ENCODE assay signal across 8 cellular contexts in genomic region chrX:48540015-48540350, GRCh38. TPM values are rescaled to one million over a fixed set of nuclear protein-coding genes. Genes with fewer than 3 reads are reported as not detected.
DNase-seq lines count a peak whose midpoint lies in the region; ATAC-seq and TF ChIP-seq lines count a peak whose summit lies in the region.

No MANE protein-coding gene starts in this region.

- H3K4me3 ChIP-seq in Loucy (ENCODE audit: low read length, poor library complexity, severe bottlenecking) (peak overlapping the region; percentile 85), epithelial cell of esophagus (ENCODE audit: low read length) (peak overlapping the region; percentile 72)
- H3K4me3 ChIP-seq in naive thymus-derived CD4-positive, alpha-beta T cell (ENCODE audit: low read length), result peak overlapping the region; percentile 75

- H3K27me3 Mint-ChIP-seq in activated CD4-positive, alpha-beta memory T cell treated with anti-CD3 and anti-CD28 coated beads for 36 hours, result no peaks in the 10 kb centered on the region
- no peaks in the 10 kb centered on the region for H3K27me3 Mint-ChIP-seq in naive thymus-derived CD4-positive, alpha-beta T cell

- peaks cover 19% of the 10 kb centered on the region for H3K4me1 Mint-ChIP-seq in activated CD4-positive, alpha-beta memory T cell treated with anti-CD3 and anti-CD28 coated beads for 36 hours (ENCODE audit: low read depth)
- H3K4me1 Mint-ChIP-seq in naive thymus-derived CD4-positive, alpha-beta T cell, result peaks cover 14 to 18% (median 16%) of the 10 kb centered on the region in 7 donors

- POLR2A ChIA-PET in activated CD4-positive, alpha-beta memory T cell treated with anti-CD3 and anti-CD28 coated beads for 36 hours (lab: Charles Lee), result interaction anchor here (0.6 to 1.6 kb wide), 5 partner anchors 18 to 496 kb away, joined by 3 to 12 read pairs (median 4); partner anchors contain the start of genes EBP and RBM3
- POLR2A ChIA-PET in naive thymus-derived CD4-positive, alpha-beta T cell (lab: Charles Lee), result interaction anchor here (0.9 to 2.5 kb wide), 9 partner anchors 18 to 419 kb away, joined by 3 to 22 read pairs (median 7); partner anchors contain the start of genes EBP, FTSJ1, PORCN and PQBP1

- peak overlapping the region; percentile 75; the same call in 1 of the 2 replicates for H2AFZ ChIP-seq in Loucy (ENCODE audit: low read length)

- no peaks in the 10 kb centered on the region for H3K36me3 ChIP-seq in Loucy (ENCODE audit: insufficient read depth, low read length)
- peaks cover 0 to 8% (median 0%) of the 10 kb centered on the region in 3 experiments for H3K36me3 ChIP-seq in naive thymus-derived CD4-positive, alpha-beta T cell (ENCODE audit: control insufficient read depth in 2 of 3, insufficient read depth in 3 of 3, low read length in 3 of 3)

- intact Hi-C loops in activated CD4-positive, alpha-beta memory T cell treated with anti-CD3 and anti-CD28 coated beads for 36 hours (cut with micrococcal nuclease), result loop anchor here (1.0 kb wide), 2 partner anchors 18 to 30 kb away; no protein-coding TSS in a partner anchor
- intact Hi-C loops in naive thymus-derived CD4-positive, alpha-beta T cell (cut with micrococcal nuclease), result no loop called here

- ATAC-seq in GM21619 (IDR thresholded peaks at IDR 0.05; ENCODE audit: unreplicated experiment), result peak; percentile 32
- peak; percentile 64 for ATAC-seq in naive thymus-derived CD4-positive, alpha-beta T cell

- peak overlapping the region; percentile 84 for H3K4me3 Mint-ChIP-seq in activated CD4-positive, alpha-beta memory T cell treated with anti-CD3 and anti-CD28 coated beads for 36 hours
- H3K4me3 Mint-ChIP-seq in naive thymus-derived CD4-positive, alpha-beta T cell, result peak overlapping the region; percentile 80 to 98 (median 90)

- H3K4me2 ChIP-seq in Loucy (ENCODE audit: low read depth, low read length, poor library complexity, severe bottlenecking), result peak overlapping the region; percentile 95

- no peaks in the 10 kb centered on the region for H3F3A ChIP-seq in Loucy (ENCODE audit: low read depth)

- H3K79me2 ChIP-seq in Loucy (ENCODE audit: insufficient read depth, low read length), result peaks cover 13% of the 10 kb centered on the region

- H3K9me2 ChIP-seq in Loucy (replicated peaks; ENCODE audit: low read depth, low read length), result no peaks in the 10 kb centered on the region

- peak overlapping the region; percentile 97 for H3K27ac Mint-ChIP-seq in activated CD4-positive, alpha-beta memory T cell treated with anti-CD3 and anti-CD28 coated beads for 36 hours
- H3K27ac Mint-ChIP-seq in naive thymus-derived CD4-positive, alpha-beta T cell, result peak overlapping the region; percentile 90 to 99 (median 96)

- no peaks in the 10 kb centered on the region for H4K20me1 ChIP-seq in Loucy (ENCODE audit: insufficient read depth, low read length, poor library complexity, severe bottlenecking)

- no peaks in the 10 kb centered on the region for H3K9me3 Mint-ChIP-seq in activated CD4-positive, alpha-beta memory T cell treated with anti-CD3 and anti-CD28 coated beads for 36 hours
- peaks cover 0 to 2% (median 0%) of the 10 kb centered on the region in 11 donors for H3K9me3 Mint-ChIP-seq in naive thymus-derived CD4-positive, alpha-beta T cell

- peaks cover 10% of the 10 kb centered on the region for H3K36me3 Mint-ChIP-seq in activated CD4-positive, alpha-beta memory T cell treated with anti-CD3 and anti-CD28 coated beads for 36 hours
- H3K36me3 Mint-ChIP-seq in naive thymus-derived CD4-positive, alpha-beta T cell, result peaks cover 0 to 10% (median 0%) of the 10 kb centered on the region in 5 donors

- in situ Hi-C loops in G401 (cut with HindIII; ENCODE audit: low sequenced_read_pairs), result no loop called here

- DNase-seq in G401 (ENCODE audit: low spot score) (peak; percentile 64), epithelial cell of esophagus (ENCODE audit: low read depth) (peak; percentile 65), substantia nigra (lab: John Stamatoyannopoulos, UW) (peak in 19 of 49 donors; percentile 9 to 73 (median 24)), AG08395 (ENCODE audit: low spot score) (no peak)
- DNase-seq in activated CD4-positive, alpha-beta memory T cell treated with anti-CD3 and anti-CD28 coated beads for 36 hours, result peak; percentile 71
- peak in 8 of 9 donors; percentile 44 to 63 (median 58) for DNase-seq in naive thymus-derived CD4-positive, alpha-beta T cell

- H3K27ac ChIP-seq in naive thymus-derived CD4-positive, alpha-beta T cell (ENCODE audit: low read depth, low read length), result peak overlapping the region; percentile 91
- peak overlapping the region; percentile 86 for H3K27ac ChIP-seq in substantia nigra (ENCODE audit: low read depth, low read length, poor library complexity, severe bottlenecking)

- CTCF ChIA-PET in activated CD4-positive, alpha-beta memory T cell treated with anti-CD3 and anti-CD28 coated beads for 36 hours (lab: Charles Lee), result interaction anchor here (0.6 to 1.3 kb wide), 3 partner anchors 10 to 65 kb away, joined by 3 to 5 read pairs (median 3); no protein-coding TSS in a partner anchor
- CTCF ChIA-PET in naive thymus-derived CD4-positive, alpha-beta T cell (lab: Charles Lee), result interaction anchor here (0.8 to 1.2 kb wide), 4 partner anchors 12 to 72 kb away, joined by 3 read pairs; no protein-coding TSS in a partner anchor

- no peaks in the 10 kb centered on the region for H3K9me3 ChIP-seq in Loucy (ENCODE audit: insufficient read depth, low read depth, low read length)
- H3K9me3 ChIP-seq in naive thymus-derived CD4-positive, alpha-beta T cell (ENCODE audit: control insufficient read depth in 2 of 3, low read length in 3 of 3), result no peaks in the 10 kb centered on the region

- no peaks in the 10 kb centered on the region for H3K27me3 ChIP-seq in Loucy (ENCODE audit: insufficient read depth, low read length, poor library complexity, severe bottlenecking)
- no peaks in the 10 kb centered on the region for H3K27me3 ChIP-seq in naive thymus-derived CD4-positive, alpha-beta T cell (ENCODE audit: control insufficient read depth in 2 of 2, insufficient read depth in 2 of 2, low read length in 2 of 2)

- TF ChIP-seq CTCF in Loucy (conservative IDR thresholded peaks at IDR 0.05; ENCODE audit: low read length) (no peak), epithelial cell of esophagus (IDR thresholded peaks at IDR 0.05; ENCODE audit: insufficient read depth, low read depth, low read length, missing control alignments) (no peak)

- peak overlapping the region; percentile 82 for H3K9ac ChIP-seq in Loucy (ENCODE audit: low read depth, low read length, poor library complexity, severe bottlenecking)

- H3K4me1 ChIP-seq in Loucy (ENCODE audit: insufficient read depth, low read length, poor library complexity, severe bottlenecking), result peaks cover 18% of the 10 kb centered on the region
- H3K4me1 ChIP-seq in naive thymus-derived CD4-positive, alpha-beta T cell (ENCODE audit: control insufficient read depth in 2 of 2, insufficient read depth in 2 of 2, low read length in 2 of 2), result peaks cover 8 to 10% of the 10 kb centered on the region in 2 donors

RNA-seq across cellular contexts. Expression of gene TBC1D25, which starts 0.5 kb away (rescaled TPM):
- total RNA-seq in G401 (2014; rRNA removed; shearing (Covaris generic)), result 2.0 and 6.6 TPM in 2 replicates
- 10 to 100 TPM; 13.5 to 16.2 TPM for total RNA-seq in activated CD4-positive, alpha-beta memory T cell treated with anti-CD3 and anti-CD28 coated beads for 36 hours
- 10 to 100 TPM; 20.2 to 31.2 (median 26.4) TPM for total RNA-seq in naive thymus-derived CD4-positive, alpha-beta T cell
- 10 to 100 TPM; 16.2 to 22.8 TPM for polyA plus RNA-seq in naive thymus-derived CD4-positive, alpha-beta T cell

RNA-seq across cellular contexts. Expression of gene EBP, which starts 18.4 kb away (rescaled TPM):
- total RNA-seq in G401 (2014; rRNA removed; shearing (Covaris generic)), result 87.4 and 107 TPM in 2 replicates
- total RNA-seq in activated CD4-positive, alpha-beta memory T cell treated with anti-CD3 and anti-CD28 coated beads for 36 hours, result 100 to 1,000 TPM; 149 to 150 TPM
- 100 to 1,000 TPM in 1 of 5 experiments, 10 to 100 TPM in 4; 33.3 to 188 (median 35.3) TPM for total RNA-seq in naive thymus-derived CD4-positive, alpha-beta T cell
- polyA plus RNA-seq in naive thymus-derived CD4-positive, alpha-beta T cell, result 10 to 100 TPM; 72.4 to 80.6 TPM

RNA-seq across cellular contexts. Expression of gene PORCN, which starts 31.2 kb away (rescaled TPM):
- total RNA-seq in G401 (2014; rRNA removed; shearing (Covaris generic)), result 3.5 and 11.8 TPM in 2 replicates
- 1 to 10 TPM; 7.1 to 7.7 TPM for total RNA-seq in activated CD4-positive, alpha-beta memory T cell treated with anti-CD3 and anti-CD28 coated beads for 36 hours
- 10 to 100 TPM; 13.1 to 19.0 (median 16.8) TPM for total RNA-seq in naive thymus-derived CD4-positive, alpha-beta T cell
- polyA plus RNA-seq in naive thymus-derived CD4-positive, alpha-beta T cell, result 10 to 100 TPM; 10.0 to 11.5 TPM

RNA-seq across cellular contexts. Expression of gene RBM3, which starts 34.3 kb away (rescaled TPM):
- 297 and 376 TPM in 2 replicates for total RNA-seq in G401 (2014; rRNA removed; shearing (Covaris generic))
- total RNA-seq in activated CD4-positive, alpha-beta memory T cell treated with anti-CD3 and anti-CD28 coated beads for 36 hours, result 100 to 1,000 TPM; 191 to 197 TPM
- total RNA-seq in naive thymus-derived CD4-positive, alpha-beta T cell, result 100 to 1,000 TPM; 176 to 374 (median 329) TPM
- 100 to 1,000 TPM; 242 to 254 TPM for polyA plus RNA-seq in naive thymus-derived CD4-positive, alpha-beta T cell

RNA-seq across cellular contexts. Expression of gene WDR13, which starts 57.3 kb away (rescaled TPM):
- 71.3 and 76.8 TPM in 2 replicates for total RNA-seq in G401 (2014; rRNA removed; shearing (Covaris generic))
- total RNA-seq in activated CD4-positive, alpha-beta memory T cell treated with anti-CD3 and anti-CD28 coated beads for 36 hours, result 10 to 100 TPM; 45.8 to 54.8 TPM
- total RNA-seq in naive thymus-derived CD4-positive, alpha-beta T cell, result 10 to 100 TPM; 44.8 to 66.9 (median 54.4) TPM
- polyA plus RNA-seq in naive thymus-derived CD4-positive, alpha-beta T cell, result 10 to 100 TPM; 27.5 to 33.2 TPM
